Comparison of ENCODE assay signal across 9 cellular contexts in the genomic region with DNA sequence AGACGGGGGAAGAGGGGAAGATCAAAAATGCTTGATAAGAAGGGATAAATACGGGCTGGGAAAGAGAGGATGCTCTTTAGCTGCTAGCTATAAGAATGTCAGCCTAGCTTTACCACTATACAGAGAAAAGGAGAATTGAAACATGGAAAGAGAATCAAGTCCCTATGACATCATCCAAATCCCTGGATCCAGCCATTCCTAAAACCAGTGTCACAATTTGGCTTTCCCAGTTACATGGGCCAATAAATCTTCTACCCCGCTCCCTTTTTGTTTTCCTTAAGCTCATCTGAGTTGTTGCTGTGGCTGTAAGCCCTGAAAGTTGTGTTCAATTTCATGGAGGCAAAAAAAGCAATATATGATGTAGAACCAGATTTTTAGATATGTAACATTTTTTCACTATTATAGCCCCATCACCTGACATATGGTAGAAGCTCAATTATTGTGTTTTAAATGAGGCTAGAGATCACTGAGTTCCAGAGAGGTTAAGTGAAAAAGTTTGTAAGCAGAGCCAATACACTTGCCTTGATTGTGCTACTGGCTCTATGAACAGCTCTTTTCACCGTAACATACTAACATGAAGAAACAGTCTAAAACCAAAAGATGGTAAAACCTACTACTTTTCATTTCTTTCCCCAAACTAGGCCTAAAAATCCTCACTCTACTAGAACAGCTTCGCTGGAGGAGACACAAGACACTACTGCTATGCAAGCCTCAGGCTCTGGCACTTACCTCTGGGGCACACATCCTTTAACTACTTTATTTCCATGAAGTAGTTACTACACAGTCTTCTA. TPM values are rescaled to one million over a fixed set of nuclear protein-coding genes. Genes with fewer than 3 reads are reported as not detected.
DNase-seq lines count a peak whose midpoint lies in the region; ATAC-seq and TF ChIP-seq lines count a peak whose summit lies in the region.
"Had no signal": no experiment of that assay in that cellular context is flagged by ENCODE, and none has a peak within 500 bp of the region (broad histone marks: within the 10 kb centered on the region; RNA-seq: fewer than 3 reads in every experiment).

No MANE protein-coding gene starts in this region.

- H3K36me3 ChIP-seq in left ventricle myocardium inferior, result no peaks in the 10 kb centered on the region

- peak overlapping the region; percentile 98 for H3K27ac ChIP-seq in left ventricle myocardium inferior (replicated peaks)

- CTCF ChIA-PET in WTC11 (lab: Charles Lee), result interaction anchor here (0.7 to 2.5 kb wide), 3 partner anchors 16 to 298 kb away, joined by 3 to 14 read pairs (median 5); no protein-coding TSS in a partner anchor

- H3K4me1 Mint-ChIP-seq in WTC11 (peaks cover 50% of the 10 kb centered on the region), type B pancreatic cell (ENCODE audit: unreplicated experiment) (peaks cover 29% of the 10 kb centered on the region)
- peaks cover 15 to 43% (median 33%) of the 10 kb centered on the region in 4 donors for H3K4me1 Mint-ChIP-seq in naive thymus-derived CD8-positive, alpha-beta T cell

- H3K27ac Mint-ChIP-seq in WTC11 (peak overlapping the region; percentile 55), type B pancreatic cell (peak overlapping the region; percentile 28)
- H3K27ac Mint-ChIP-seq in naive thymus-derived CD8-positive, alpha-beta T cell, result peak overlapping the region in 4 of 10 donors; percentile 4 to 39 (median 30)

- ATAC-seq in left ventricle myocardium superior (no peak), WTC11 (no peak)
- no peak for ATAC-seq in naive thymus-derived CD8-positive, alpha-beta T cell

- H3K9me3 Mint-ChIP-seq in WTC11, result no peaks in the 10 kb centered on the region
- no peaks in the 10 kb centered on the region for H3K9me3 Mint-ChIP-seq in type B pancreatic cell
- H3K9me3 Mint-ChIP-seq in naive thymus-derived CD8-positive, alpha-beta T cell, result no peaks in the 10 kb centered on the region

- no peak for DNase-seq in left ventricle myocardium inferior
- no peak for DNase-seq in left ventricle myocardium superior
- DNase-seq in WTC11 (ENCODE audit: low spot score), result no peak
- peak; percentile 12 for DNase-seq in left kidney (ENCODE audit: low read depth, low spot score)
- no peak for DNase-seq in type B pancreatic cell (ENCODE audit: extremely low spot score, unreplicated experiment)
- DNase-seq in naive thymus-derived CD8-positive, alpha-beta T cell, result no peak
- no peak for DNase-seq in NCI-H2081 (lab: John Stamatoyannopoulos, UW)
- no peak for DNase-seq in germinal center (ENCODE audit: low spot score)
- DNase-seq: small intestine had no signal

- peak overlapping the region; percentile 93 for H3K4me3 ChIP-seq in left ventricle myocardium inferior

- peaks cover 94% of the 10 kb centered on the region for H3K4me1 ChIP-seq in left ventricle myocardium inferior

- intact Hi-C loops in left ventricle myocardium inferior (cut with micrococcal nuclease), result no loop called here
- intact Hi-C loops in left ventricle myocardium superior (cut with micrococcal nuclease), result no loop called here

- H3K36me3 Mint-ChIP-seq in WTC11, result no peaks in the 10 kb centered on the region
- peaks cover 9% of the 10 kb centered on the region for H3K36me3 Mint-ChIP-seq in type B pancreatic cell
- no peaks in the 10 kb centered on the region for H3K36me3 Mint-ChIP-seq in naive thymus-derived CD8-positive, alpha-beta T cell

- POLR2A ChIA-PET in WTC11 (lab: Charles Lee), result interaction anchor here (0.6 to 1.3 kb wide), 2 partner anchors 9 to 17 kb away, joined by 3 to 4 read pairs; no protein-coding TSS in a partner anchor
- POLR2A ChIA-PET in naive thymus-derived CD8-positive, alpha-beta T cell (lab: Charles Lee), result interaction anchor here (1.7 kb wide), 1 partner anchor 153 kb away, joined by 8 read pairs; the partner anchor contains the start of gene SRSF7

- TF ChIP-seq CTCF in left ventricle myocardium inferior (IDR thresholded peaks at IDR 0.05; ENCODE audit: borderline replicate concordance), result no peak
- TF ChIP-seq CTCF in WTC11 (IDR thresholded peaks at IDR 0.05), result no peak
- TF ChIP-seq CTCF in type B pancreatic cell (conservative IDR thresholded peaks at IDR 0.05), result no peak

- H3K4me3 Mint-ChIP-seq in WTC11, result peak overlapping the region; percentile 90
- peak overlapping the region; percentile 94 for H3K4me3 Mint-ChIP-seq in type B pancreatic cell
- no peak overlapping the region for H3K4me3 Mint-ChIP-seq in naive thymus-derived CD8-positive, alpha-beta T cell

- no peaks in the 10 kb centered on the region for H3K9me3 ChIP-seq in left ventricle myocardium inferior (replicated peaks)

- H3K27me3 Mint-ChIP-seq in WTC11 (ENCODE audit: low read depth) (no peaks in the 10 kb centered on the region), type B pancreatic cell (no peaks in the 10 kb centered on the region)
- H3K27me3 Mint-ChIP-seq in naive thymus-derived CD8-positive, alpha-beta T cell, result no peaks in the 10 kb centered on the region

- no peaks in the 10 kb centered on the region for H3K27me3 ChIP-seq in left ventricle myocardium inferior (ENCODE audit: low read depth)

TF ChIP-seq in WTC11, 78 proteins besides CTCF, POLR2A, EP300 and RAD21:
- TF ChIP-seq ATF6 (CRISPR knock-in tag; IDR thresholded peaks at IDR 0.05) (no peak), RELA (CRISPR knock-in tag; IDR thresholded peaks at IDR 0.05; ENCODE audit: borderline replicate concordance) (no peak), ZBTB21 (CRISPR knock-in tag; IDR thresholded peaks at IDR 0.05; ENCODE audit: borderline replicate concordance) (no peak), ZSCAN18 (CRISPR knock-in tag; IDR thresholded peaks at IDR 0.05) (no peak), TP53 (CRISPR knock-in tag; IDR thresholded peaks at IDR 0.05) (no peak), NFYB (CRISPR knock-in tag; conservative IDR thresholded peaks at IDR 0.05; ENCODE audit: low read depth) (no peak), ZNF317 (CRISPR knock-in tag; IDR thresholded peaks at IDR 0.05; ENCODE audit: borderline replicate concordance, low read depth) (no peak), SMAD3 (CRISPR knock-in tag; IDR thresholded peaks at IDR 0.05; ENCODE audit: borderline replicate concordance) (no peak), SP1 (CRISPR knock-in tag; conservative IDR thresholded peaks at IDR 0.05) (no peak), ZNF671 (CRISPR knock-in tag; IDR thresholded peaks at IDR 0.05) (no peak), NR3C1 (CRISPR knock-in tag; conservative IDR thresholded peaks at IDR 0.05; ENCODE audit: low read depth) (no peak), FOXK1 (CRISPR knock-in tag; IDR thresholded peaks at IDR 0.05) (no peak), CREM (CRISPR knock-in tag; IDR thresholded peaks at IDR 0.05) (no peak)
- TF ChIP-seq, protein P1, sequence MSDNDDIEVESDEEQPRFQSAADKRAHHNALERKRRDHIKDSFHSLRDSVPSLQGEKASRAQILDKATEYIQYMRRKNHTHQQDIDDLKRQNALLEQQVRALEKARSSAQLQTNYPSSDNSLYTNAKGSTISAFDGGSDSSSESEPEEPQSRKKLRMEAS (CRISPR knock-in tag; IDR thresholded peaks at IDR 0.05), result no peak

RNA-seq across cellular contexts. Expression of gene HNRNPLL, which starts 4.3 kb away (rescaled TPM):
- total RNA-seq in left ventricle myocardium inferior (26.3 TPM), left ventricle myocardium superior (27.0 TPM), WTC11 (2021) (63.1 to 66.4 TPM (median 65.3 TPM) in 3 replicates), type B pancreatic cell (ENCODE audit: low replicate concordance) (49.4 and 72.3 TPM in 2 replicates)
- total RNA-seq in naive thymus-derived CD8-positive, alpha-beta T cell, result 10 to 100 TPM; 16.3 to 20.2 TPM
- polyA plus RNA-seq in naive thymus-derived CD8-positive, alpha-beta T cell, result 10 to 100 TPM in 2 of 3 donors, 1 to 10 TPM in 1; 8.0 to 13.1 (median 11.5) TPM

Comparison
In these comparisons a context has a peak if more than half of its experiments do, and no peak if none do; other contexts are left out.
1. H3K4me3 Mint-ChIP-seq: peak in WTC11 (single experiment) and type B pancreatic cell (single experiment); none in naive thymus-derived CD8-positive, alpha-beta T cell (0 of 10).